ENCODE assay signal across 11 cellular contexts in the genomic region with DNA sequence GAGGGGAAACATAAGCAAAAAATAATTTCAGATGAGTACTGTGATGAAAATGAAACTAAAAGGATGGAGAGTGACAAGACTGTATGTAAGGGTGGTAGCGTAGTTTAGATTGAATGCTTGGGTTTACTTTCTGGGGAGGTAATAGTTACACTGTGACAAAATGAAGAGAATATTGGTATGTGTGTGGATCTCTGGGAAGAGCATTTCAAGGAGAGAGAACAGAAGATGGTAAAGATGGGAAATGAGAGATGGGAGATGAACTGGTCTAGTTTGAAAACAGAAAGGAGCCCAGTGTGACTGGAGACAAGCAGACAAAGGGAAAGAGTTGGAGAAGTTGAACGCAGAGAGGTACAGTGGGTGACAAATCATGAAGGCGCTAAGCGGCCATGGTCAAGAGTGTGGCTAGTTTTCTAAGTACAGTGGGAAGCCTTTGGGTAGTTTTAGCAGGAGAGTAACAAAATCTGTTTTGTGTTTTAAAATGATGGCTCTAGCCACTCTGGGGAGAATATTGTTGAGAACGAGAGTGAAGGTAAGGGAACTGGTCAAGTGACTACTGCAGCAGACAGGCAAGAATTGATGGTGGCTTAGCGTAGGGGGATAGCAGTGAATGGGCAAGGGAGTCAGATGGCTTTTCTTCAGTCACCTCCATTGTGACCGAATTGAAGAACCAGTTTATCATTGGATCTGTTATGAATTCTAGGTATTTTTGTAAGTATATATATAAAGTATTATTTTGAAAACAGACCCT. TPM values are rescaled to one million over a fixed set of nuclear protein-coding genes. Genes with fewer than 3 reads are reported as not detected.
DNase-seq lines count a peak whose midpoint lies in the region; ATAC-seq, FAIRE-seq and TF ChIP-seq lines count a peak whose summit lies in the region.
"Had no signal": no experiment of that assay in that cellular context is flagged by ENCODE, and none has a peak within 500 bp of the region (broad histone marks: within the 10 kb centered on the region; RNA-seq: fewer than 3 reads in every experiment).

No MANE protein-coding gene starts in this region.

- no peaks in the 10 kb centered on the region for H3K27me3 Mint-ChIP-seq in memory B cell

- H3K4me1 ChIP-seq in A673 (ENCODE audit: insufficient read depth, low read length, poor library complexity, severe bottlenecking) (peaks cover 1% of the 10 kb centered on the region), HepG2 (ENCODE audit: insufficient read depth, low read length) (no peaks in the 10 kb centered on the region), small intestine (ENCODE audit: control insufficient read depth in 2 of 2, insufficient read depth in 1 of 2, low read depth in 1 of 2, low read length in 1 of 2) (no peaks in the 10 kb centered on the region)

- H2AFZ ChIP-seq in HepG2 (ENCODE audit: low read length), result no peak overlapping the region

- TF ChIP-seq POLR2A in HepG2 (IDR thresholded peaks at IDR 0.05; ENCODE audit: insufficient read depth in 1 of 2, low read depth in 2 of 2, low read length in 2 of 2), result no peak

- ATAC-seq in GM18519 (IDR thresholded peaks at IDR 0.05; ENCODE audit: low FRiP score, unreplicated experiment), result peak; percentile 61
- ATAC-seq in GM21515 (IDR thresholded peaks at IDR 0.05; ENCODE audit: unreplicated experiment), result peak; percentile 71
- peak; percentile 71 for ATAC-seq in HG03280 (IDR thresholded peaks at IDR 0.05; ENCODE audit: unreplicated experiment)
- ATAC-seq in memory B cell (ENCODE audit: low read depth), result peak; percentile 80
- ATAC-seq in HepG2, result no peak

- POLR2A ChIA-PET in A673 (lab: Charles Lee; ENCODE audit: low non-redundant PET), result no interaction called here
- POLR2A ChIA-PET in HepG2 (lab: Yijun Ruan, JAX), result no interaction called here

- H3K36me3 Mint-ChIP-seq in memory B cell, result peaks cover 2% of the 10 kb centered on the region

- H3K4me1 Mint-ChIP-seq in memory B cell, result peaks cover 2% of the 10 kb centered on the region

- no peak for DNase-seq in memory B cell (ENCODE audit: low spot score in 2 of 2)
- no peak for DNase-seq in A673 (ENCODE audit: low spot score)
- no peak for DNase-seq in HepG2 (ENCODE audit: low spot score)
- no peak for DNase-seq in stimulated activated CD8-positive, alpha-beta memory T cell treated with anti-CD3 and anti-CD28 coated beads, Interleukin-4, amount 100 ng/mL, for 48 hours
- no peak for DNase-seq in small intestine
- DNase-seq: glutamatergic neuron, NCI-H1092 treated with DMSO at 0.1 percent for 48 hours, Right ventricle myocardium superior had no signal

- no peak overlapping the region for H3K4me3 Mint-ChIP-seq in memory B cell

- no peak overlapping the region for H3K4me2 ChIP-seq in HepG2 (ENCODE audit: low read depth, low read length)

- H3K9ac ChIP-seq in HepG2 (ENCODE audit: insufficient read depth, low read depth, low read length), result no peak overlapping the region

- no peak for TF ChIP-seq CTCF in A673 (conservative IDR thresholded peaks at IDR 0.05; ENCODE audit: low read depth, low read length)
- TF ChIP-seq CTCF in HepG2 (CRISPR knock-in tag; IDR thresholded peaks at IDR 0.05), result no peak

- CTCF ChIA-PET in A673 (lab: Charles Lee) (no interaction called here), HepG2 (lab: Yijun Ruan, JAX; ENCODE audit: low intra/inter-chr PET ratio, low total read pairs) (no interaction called here)

- H3K27me3 ChIP-seq in A673 (replicated peaks; ENCODE audit: insufficient read depth, low read depth, low read length, poor library complexity) (no peaks in the 10 kb centered on the region), HepG2 (ENCODE audit: control insufficient read depth in 1 of 2, insufficient read depth in 2 of 2, low read length in 2 of 2) (no peaks in the 10 kb centered on the region), small intestine (ENCODE audit: control insufficient read depth in 2 of 2, insufficient read depth in 2 of 2, low read length in 2 of 2) (no peaks in the 10 kb centered on the region)

- intact Hi-C loops in A673 (cut with micrococcal nuclease; ENCODE audit: unreplicated experiment) (no loop called here), HepG2 (cut with micrococcal nuclease; ENCODE audit: unreplicated experiment) (no loop called here)

- no peaks in the 10 kb centered on the region for H3K9me3 Mint-ChIP-seq in memory B cell

- H3K4me3 ChIP-seq in A673 (ENCODE audit: low read depth, low read length, poor library complexity, severe bottlenecking) (no peak overlapping the region), HepG2 (replicated peaks in 1 of 3; ENCODE audit: insufficient read depth in 1 of 3, low read depth in 2 of 3, low read length in 3 of 3) (no peak overlapping the region), small intestine (ENCODE audit: low read depth in 1 of 2, low read length in 2 of 2) (no peak overlapping the region)

- H4K20me1 ChIP-seq in HepG2 (ENCODE audit: insufficient read depth, low read length), result no peaks in the 10 kb centered on the region

- FAIRE-seq in HepG2 (lab: Jason Lieb, UNC) (no peak), small intestine (lab: Jason Lieb, UNC) (no peak)

- in situ Hi-C loops in HepG2 (cut with HindIII; ENCODE audit: extremely low pct_ligation_motif_present, low pct_unique_long_range_greater_than_20kb), result no loop called here

- no peak overlapping the region for H3K27ac Mint-ChIP-seq in memory B cell

- no TSS peak for BruUV-seq in A673 (replicated peaks; lab: Mats Ljungman, UMichigan)
- no TSS peak for BruUV-seq in HepG2 (replicated peaks; lab: Mats Ljungman, UMichigan)

- H3K36me3 ChIP-seq in A673 (ENCODE audit: insufficient read depth, low read length, poor library complexity, severe bottlenecking) (peaks cover 5% of the 10 kb centered on the region), HepG2 (replicated peaks in 1 of 2; ENCODE audit: control insufficient read depth in 1 of 2, insufficient read depth in 2 of 2, low read length in 2 of 2) (no peaks in the 10 kb centered on the region), small intestine (ENCODE audit: control insufficient read depth in 2 of 2, insufficient read depth in 2 of 2, low read length in 2 of 2) (no peaks in the 10 kb centered on the region)

- no peak overlapping the region for H3K27ac ChIP-seq in A673 (ENCODE audit: low read depth, low read length, poor library complexity, severe bottlenecking)
- H3K27ac ChIP-seq in HepG2 (ENCODE audit: extremely low read length, insufficient read depth, low read length), result no peak overlapping the region
- H3K27ac ChIP-seq in small intestine (ENCODE audit: low read depth in 1 of 2, low read length in 1 of 2), result no peak overlapping the region

- 98% methylated on average over 7 of the region's 7 CpGs for WGBS in HepG2 (ENCODE audit: low lambda C conversion rate)
- WGBS in small intestine, 3 donors, result 77 to 93% (median 87%) methylated on average over 7 of the region's 7 CpGs

- TF ChIP-seq RAD21 in HepG2 (CRISPR knock-in tag; IDR thresholded peaks at IDR 0.05), result no peak

- H3K79me2 ChIP-seq in HepG2 (ENCODE audit: insufficient read depth, low read length), result no peaks in the 10 kb centered on the region

- no peaks in the 10 kb centered on the region for H3K9me3 ChIP-seq in A673 (ENCODE audit: low read depth, low read length, poor library complexity, severe bottlenecking)
- H3K9me3 ChIP-seq in HepG2 (ENCODE audit: low read length), result no peaks in the 10 kb centered on the region
- no peaks in the 10 kb centered on the region for H3K9me3 ChIP-seq in small intestine (ENCODE audit: control insufficient read depth, low read depth)

- no peak for TF ChIP-seq EP300 in HepG2 (IDR thresholded peaks at IDR 0.05; ENCODE audit: low read depth in 2 of 2, low read length in 2 of 2)
- no peak for TF ChIP-seq EP300 in HepG2 (CRISPR knock-in tag; IDR thresholded peaks at IDR 0.05; ENCODE audit: borderline replicate concordance)

TF ChIP-seq in HepG2, 621 proteins besides CTCF, POLR2A, EP300 and RAD21:
- TF ChIP-seq ERF (CRISPR knock-in tag; IDR thresholded peaks at IDR 0.05) (no peak), KLF15 (CRISPR knock-in tag; IDR thresholded peaks at IDR 0.05; ENCODE audit: borderline replicate concordance) (no peak)

RNA-seq across cellular contexts. Expression of a gene that starts 22.6 kb away (rescaled TPM):
- total RNA-seq in A673 (2021) (65.3 and 68.4 TPM in 2 replicates), HepG2 (2016; rRNA removed; fragmentation: Illumina TruSeq; extraction: Trizol) (14.4 and 21.9 TPM in 2 replicates)
- 254 and 408 TPM in 2 replicates for total RNA-seq in HepG2 (2016; cell fraction: cytosol; rRNA removed; fragmentation: Illumina TruSeq; extraction: Trizol; ENCODE audit: low read depth)
- total RNA-seq in HepG2 (2016; cell fraction: insoluble cytoplasmic fraction; rRNA removed; fragmentation: Illumina TruSeq; extraction: Trizol), result 14.7 and 21.6 TPM in 2 replicates
- 101 and 161 TPM in 2 replicates for total RNA-seq in HepG2 (2016; cell fraction: membrane; rRNA removed; fragmentation: Illumina TruSeq; extraction: Trizol)
- 10.5 and 11.6 TPM in 2 replicates for total RNA-seq in HepG2 (2016; cell fraction: nucleus; rRNA removed; fragmentation: Illumina TruSeq; extraction: Trizol)
- polyA plus RNA-seq in HepG2 (2011; rRNA removed) (2.0 and 3.1 TPM in 2 replicates), small intestine (1 to 10 TPM; 1.6 to 3.4 (median 1.8) TPM)
- polyA plus RNA-seq in HepG2 (2011; cell fraction: cytosol; rRNA removed), result 1.0 and 1.7 TPM in 2 replicates
- 0.88 and 2.2 TPM in 2 replicates for polyA plus RNA-seq in HepG2 (2011; cell fraction: nucleus; rRNA removed)
- 5.1 and 8.6 TPM in 2 replicates for polyA plus RNA-seq in HepG2 (2012)
- 2.7 and 2.9 TPM in 2 replicates for polyA plus RNA-seq in HepG2 (2016; cell fraction: cytosol; fragmentation: Illumina TruSeq; extraction: Trizol; ENCODE audit: low read depth)
- polyA plus RNA-seq in HepG2 (2016; cell fraction: insoluble cytoplasmic fraction; fragmentation: Illumina TruSeq; extraction: Trizol; ENCODE audit: low read depth), result 14.0 and 14.9 TPM in 2 replicates
- 5.3 and 6.1 TPM in 2 replicates for polyA plus RNA-seq in HepG2 (2016; cell fraction: membrane; fragmentation: Illumina TruSeq; extraction: Trizol; ENCODE audit: low read depth)
- 8.9 and 9.2 TPM in 2 replicates for polyA plus RNA-seq in HepG2 (2016; cell fraction: nucleus; fragmentation: Illumina TruSeq; extraction: Trizol; ENCODE audit: insufficient read depth, low read depth)
- 2.7 and 9.0 TPM in 2 replicates for polyA minus RNA-seq in HepG2 (2011; rRNA and poly(A)+ RNA removed; ENCODE audit: low replicate concordance)
- 12.9 and 13.1 TPM in 2 replicates for polyA minus RNA-seq in HepG2 (2011; cell fraction: cytosol; rRNA and poly(A)+ RNA removed)
- 11.3 and 12.9 TPM in 2 replicates for polyA minus RNA-seq in HepG2 (2011; cell fraction: nucleus; rRNA and poly(A)+ RNA removed)
